Comparison of ENCODE assay signal across 20 cellular contexts in genomic region chr1:73910466-73910865, GRCh38.
DNase-seq lines count a peak whose midpoint lies in the region; ATAC-seq and TF ChIP-seq lines count a peak whose summit lies in the region.
"Had no signal": no experiment of that assay in that cellular context is flagged by ENCODE, and none has a peak within 500 bp of the region (broad histone marks: within the 10 kb centered on the region; RNA-seq: fewer than 3 reads in every experiment).

No MANE protein-coding gene starts in this region.

- TF ChIP-seq CTCF in AG10803 (conservative IDR thresholded peaks at IDR 0.05; ENCODE audit: low read length): no peak
- no peak for TF ChIP-seq CTCF in epithelial cell of proximal tubule (conservative IDR thresholded peaks at IDR 0.05; ENCODE audit: low read depth, low read length)

- H3K4me3 ChIP-seq in AG10803 (ENCODE audit: low read length) (no peak overlapping the region), epithelial cell of proximal tubule (ENCODE audit: low read depth, low read length) (no peak overlapping the region)
- H3K4me3 ChIP-seq: pancreas, suprapubic skin, vagina had no signal

- DNase-seq in AG10803 (ENCODE audit: low read depth) (peak; percentile 37), NCI-H69 (lab: John Stamatoyannopoulos, UW) (peak; percentile 24), epithelial cell of proximal tubule (ENCODE audit: low read depth) (peak; percentile 46), amniotic stem cell (lab: John Stamatoyannopoulos, UW) (no peak), LoVo (ENCODE audit: low spot score) (no peak)
- no peak for DNase-seq in stimulated activated CD4-positive, alpha-beta T cell treated with anti-CD3 and anti-CD28 coated beads, Interleukin-4, amount 100 ng/mL, for 4 hours
- DNase-seq: activated CD4-positive, alpha-beta T cell treated with anti-CD3 and anti-CD28 coated beads for 36 hours; DMS53; Kasumi-1; NCI-H1105 treated with DMSO at 0.1 percent for 48 hours; NCI-H2081 treated with DMSO at 0.1 percent for 48 hours; pancreas had no signal

- ATAC-seq in GM18870 (IDR thresholded peaks at IDR 0.05; ENCODE audit: unreplicated experiment): peak; percentile 50
- no peak for ATAC-seq in HG03196 (IDR thresholded peaks at IDR 0.05; ENCODE audit: unreplicated experiment)
- ATAC-seq: activated CD4-positive, alpha-beta T cell treated with anti-CD3 and anti-CD28 coated beads for 36 hours; left lobe of liver; natural killer cell treated with Interleukin-12 subunit alpha and Interleukin-12 subunit beta and Interleukin-15 and Interleukin-18, amount 100 ng/mL, for 72 hours; pancreas; sciatic nerve; stimulated activated effector memory CD8-positive, alpha-beta T cell treated with anti-CD3 and anti-CD28 coated beads, Interleukin-12 subunit alpha, Interleukin-12 subunit beta, amount 100 ng/mL, for 72 hours had no signal

Comparison
In these comparisons a context has a peak if more than half of its experiments do, and no peak if none do; other contexts are left out.
1. DNase-seq: peak in AG10803 (single experiment), NCI-H69 (single experiment) and epithelial cell of proximal tubule (single experiment); none in stimulated activated CD4-positive, alpha-beta T cell treated with anti-CD3 and anti-CD28 coated beads, Interleukin-4, amount 100 ng/mL, for 4 hours (0 of 2), amniotic stem cell (single experiment) and LoVo (single experiment).